In genomic region chr14:36270191-36270590, GRCh38 we compare ENCODE assay signal across 26 cellular contexts.
"Had no signal": no experiment of that assay in that cellular context is flagged by ENCODE, and none has a peak within 500 bp of the region (broad histone marks: within the 10 kb centered on the region; RNA-seq: fewer than 3 reads in every experiment).

No MANE protein-coding gene starts in this region.

- H3K27ac ChIP-seq: brain microvascular endothelial cell, cardiac muscle cell, SJCRH30, WERI-Rb-1 had no signal

- DNase-seq: activated CD4-positive, alpha-beta memory T cell treated with anti-CD3 and anti-CD28 coated beads, Interleukin-2, amount 10 ng/mL, durations not matched to agents 7 days and 5 days; activated CD4-positive, alpha-beta T cell treated with anti-CD3 and anti-CD28 coated beads for 36 hours; activated CD4-positive, alpha-beta T cell treated with anti-CD3 and anti-CD28 coated beads, Interleukin-2, amount 50 U/mL, for 1 hour; activated CD8-positive, alpha-beta memory T cell treated with anti-CD3 and anti-CD28 coated beads, Interleukin-2, amount 50 U/mL, for 4 hours; activated gamma-delta T cell treated with Interleukin-2 at 50 U/mL for 16 hours; activated naive CD4-positive, alpha-beta T cell treated with anti-CD3 and anti-CD28 coated beads, Interleukin-2, amount 10 ng/mL, durations not matched to agents 7 days and 5 days; activated naive CD8-positive, alpha-beta T cell treated with anti-CD3 and anti-CD28 coated beads for 36 hours; activated T-cell treated with anti-CD3 and anti-CD28 coated beads, Interleukin-2, amount 50 U/mL, for 72 hours; brain microvascular endothelial cell; MG63; NCI-H1105; NCI-H1436; NCI-H1694 treated with DMSO at 0.1 percent for 48 hours; NCI-H2081; NCI-H510A treated with DMSO at 0.1 percent for 48 hours; NK-92 treated with Interleukin-12 subunit alpha and Interleukin-12 subunit beta, amount 100 ng/mL, for 24 hours; OCI-M1; RPMI8226; SJCRH30; SK-N-SH; T-helper 1 cell; WERI-Rb-1 had no signal

- H3K36me3 ChIP-seq: brain microvascular endothelial cell, cardiac muscle cell, MG63, SJCRH30, WERI-Rb-1 had no signal

- H3K4me3 Mint-ChIP-seq: activated CD4-positive, alpha-beta memory T cell treated with anti-CD3 and anti-CD28 coated beads, Interleukin-2, amount 10 ng/mL, durations not matched to agents 7 days and 5 days; activated CD4-positive, alpha-beta T cell treated with anti-CD3 and anti-CD28 coated beads for 36 hours; activated naive CD4-positive, alpha-beta T cell treated with anti-CD3 and anti-CD28 coated beads, Interleukin-2, amount 10 ng/mL, durations not matched to agents 7 days and 5 days; activated naive CD8-positive, alpha-beta T cell treated with anti-CD3 and anti-CD28 coated beads for 36 hours; activated T-cell treated with anti-CD3 and anti-CD28 coated beads, Interleukin-2, amount 50 U/mL, for 72 hours had no signal

- H3K9me3 Mint-ChIP-seq: activated CD4-positive, alpha-beta memory T cell treated with anti-CD3 and anti-CD28 coated beads, Interleukin-2, amount 10 ng/mL, durations not matched to agents 7 days and 5 days; activated naive CD4-positive, alpha-beta T cell treated with anti-CD3 and anti-CD28 coated beads, Interleukin-2, amount 10 ng/mL, durations not matched to agents 7 days and 5 days; activated naive CD8-positive, alpha-beta T cell treated with anti-CD3 and anti-CD28 coated beads for 36 hours; activated T-helper 2 cell treated with anti-CD3 and anti-CD28 coated beads, Interferon-gamma antibody, Interleukin-2, Interleukin-4, amounts not matched to agents 10 μg/mL and 5 μg/mL and 100 μg/mL, durations not matched to agents 14 hours and 24 hours and 36 hours had no signal

- H3K9me3 ChIP-seq: MG63, SJCRH30, SK-N-SH had no signal

- H3K36me3 Mint-ChIP-seq: activated naive CD4-positive, alpha-beta T cell treated with anti-CD3 and anti-CD28 coated beads, Interleukin-2, amount 10 ng/mL, durations not matched to agents 7 days and 5 days; activated naive CD8-positive, alpha-beta T cell treated with anti-CD3 and anti-CD28 coated beads for 36 hours had no signal

- ATAC-seq: activated CD4-positive, alpha-beta T cell treated with anti-CD3 and anti-CD28 coated beads for 36 hours; activated T-cell treated with anti-CD3 and anti-CD28 coated beads, Interleukin-2, amount 50 U/mL, for 72 hours; Panc1; Right ventricle myocardium inferior had no signal

- H3K27ac Mint-ChIP-seq: activated CD4-positive, alpha-beta memory T cell treated with anti-CD3 and anti-CD28 coated beads, Interleukin-2, amount 10 ng/mL, durations not matched to agents 7 days and 5 days; activated CD4-positive, alpha-beta T cell treated with anti-CD3 and anti-CD28 coated beads for 36 hours; activated naive CD4-positive, alpha-beta T cell treated with anti-CD3 and anti-CD28 coated beads, Interleukin-2, amount 10 ng/mL, durations not matched to agents 7 days and 5 days; activated naive CD8-positive, alpha-beta T cell treated with anti-CD3 and anti-CD28 coated beads for 36 hours; activated T-cell treated with anti-CD3 and anti-CD28 coated beads, Interleukin-2, amount 50 U/mL, for 72 hours; activated T-helper 2 cell treated with anti-CD3 and anti-CD28 coated beads, Interferon-gamma antibody, Interleukin-2, Interleukin-4, amounts not matched to agents 10 μg/mL and 5 μg/mL and 100 μg/mL, durations not matched to agents 14 hours and 24 hours and 36 hours had no signal

- H3K9ac ChIP-seq: SK-N-SH had no signal

- H3K4me1 ChIP-seq: SJCRH30 had no signal

- H3K4me3 ChIP-seq: cardiac muscle cell, MG63, SJCRH30 had no signal
